In genomic region chr2:24015562-24016375, GRCh38 we compare ENCODE assay signal across 10 cellular contexts. TPM values are rescaled to one million over a fixed set of nuclear protein-coding genes. Genes with fewer than 3 reads are reported as not detected.
A peak's percentile ranks its signal among the peaks of the same experiment; 100 is the strongest.
DNase-seq lines count a peak whose midpoint lies in the region; ATAC-seq and TF ChIP-seq lines count a peak whose summit lies in the region.
"Had no signal": no experiment of that assay in that cellular context is flagged by ENCODE, and none has a peak within 500 bp of the region (broad histone marks: within the 10 kb centered on the region; RNA-seq: fewer than 3 reads in every experiment).

No MANE protein-coding gene starts in this region.

- DNase-seq in NCI-H510A treated with DMSO at 0.1 percent for 48 hours (lab: John Stamatoyannopoulos, UW) (peak; percentile 8), NCI-H510A (lab: John Stamatoyannopoulos, UW) (no peak), SJSA1 (ENCODE audit: low read depth in 1 of 2, low spot score in 2 of 2) (peak; percentile 90 to 94), fibroblast of pulmonary artery (ENCODE audit: low read depth) (peak; percentile 90), smooth muscle cell of the brain vasculature (ENCODE audit: low read depth, low spot score) (peak; percentile 50), anterior cingulate cortex (lab: John Stamatoyannopoulos, UW) (no peak), uterus (no peak)

- H3K4me3 ChIP-seq in SJSA1 (no peak overlapping the region), fibroblast of pulmonary artery (replicated peaks; ENCODE audit: low read depth, low read length) (no peak overlapping the region), uterus (no peak overlapping the region)
- H3K4me3 ChIP-seq: BLaER1, thoracic aorta had no signal

- H3K27me3 ChIP-seq in SJSA1 (replicated peaks), result no peaks in the 10 kb centered on the region
- H3K27me3 ChIP-seq in uterus, result no peaks in the 10 kb centered on the region

- 0 out of 2 replicates have a peak, but pooled peaks cover 2% of the 10 kb centered on the region for H3K9me3 ChIP-seq in SJSA1 (replicated peaks)
- no peaks in the 10 kb centered on the region for H3K9me3 ChIP-seq in uterus
- H3K9me3 ChIP-seq: BLaER1, thoracic aorta had no signal

- TF ChIP-seq CTCF in fibroblast of pulmonary artery (IDR thresholded peaks at IDR 0.05; ENCODE audit: low read length, missing control alignments) (no peak), uterus (IDR thresholded peaks at IDR 0.05) (no peak)

- H3K4me1 ChIP-seq in SJSA1 (replicated peaks) (peaks cover 28% of the 10 kb centered on the region), uterus (no peaks in the 10 kb centered on the region)
- H3K4me1 ChIP-seq: BLaER1 had no signal

- H3K36me3 ChIP-seq in SJSA1, result no peaks in the 10 kb centered on the region
- H3K36me3 ChIP-seq in uterus, result no peaks in the 10 kb centered on the region
- H3K36me3 ChIP-seq: BLaER1, thoracic aorta had no signal

- ATAC-seq in HG03521 (IDR thresholded peaks at IDR 0.05; ENCODE audit: unreplicated experiment), result no peak

- H3K27ac ChIP-seq in SJSA1, result peak overlapping the region; percentile 86
- no peak overlapping the region for H3K27ac ChIP-seq in uterus
- H3K27ac ChIP-seq: BLaER1, thoracic aorta had no signal

- TF ChIP-seq POLR2A in uterus (IDR thresholded peaks at IDR 0.05), result no peak

- intact Hi-C loops in uterus (cut with DNase I; ENCODE audit: low total_unique reads), result no loop called here

RNA-seq across cellular contexts. Expression of gene MFSD2B, which starts 5.9 kb away (rescaled TPM):
- not detected in 2 replicates for total RNA-seq in SJSA1 (2014; rRNA removed; shearing (Covaris generic))
- total RNA-seq in uterus, result 1 to 10 TPM in 1 of 4 donors, under 1 TPM in 1, not detected in 2; 0.35 to 1.4 TPM

RNA-seq across cellular contexts. Expression of gene WDCP, which starts 31.4 kb away (rescaled TPM):
- 18.0 and 18.5 TPM in 2 replicates for total RNA-seq in SJSA1 (2014; rRNA removed; shearing (Covaris generic))
- 10 to 100 TPM in 3 of 4 donors, 1 to 10 TPM in 1; 5.9 to 18.2 (median 12.1) TPM for total RNA-seq in uterus

RNA-seq across cellular contexts. Expression of gene FKBP1B, which starts 33.8 kb away (rescaled TPM):
- 15.1 and 18.2 TPM in 2 replicates for total RNA-seq in SJSA1 (2014; rRNA removed; shearing (Covaris generic))
- total RNA-seq in uterus, result 10 to 100 TPM in 1 of 4 donors, 1 to 10 TPM in 3; 6.4 to 82.1 (median 6.8) TPM

Comparison
In these comparisons a context has a peak if more than half of its experiments do, and no peak if none do; other contexts are left out.
1. DNase-seq: peak in NCI-H510A treated with DMSO at 0.1 percent for 48 hours (single experiment), SJSA1 (2 of 2), fibroblast of pulmonary artery (single experiment) and smooth muscle cell of the brain vasculature (single experiment); none in NCI-H510A (single experiment), anterior cingulate cortex (0 of 58) and uterus (0 of 2).